ENCODE assay signal across 8 cellular contexts in genomic region chr12:69238589-69239285, GRCh38. TPM values are rescaled to one million over a fixed set of nuclear protein-coding genes. Genes with fewer than 3 reads are reported as not detected.
A peak's percentile ranks its signal among the peaks of the same experiment; 100 is the strongest.
DNase-seq lines count a peak whose midpoint lies in the region; TF ChIP-seq lines count a peak whose summit lies in the region.

No MANE protein-coding gene starts in this region.

- intact Hi-C loops in cardiac septum (cut with DNase I), result loop anchor here (5.0 kb wide), 1 partner anchor 234 kb away; the partner anchor contains the start of gene FRS2

- H3K27ac Mint-ChIP-seq in progenitor cell of endocrine pancreas, result peak overlapping the region; percentile 98

- no peak for TF ChIP-seq POLR2A in NB4 (IDR thresholded peaks at IDR 0.05; ENCODE audit: extremely low read depth, insufficient read length)

- no peaks in the 10 kb centered on the region for H3K9me3 Mint-ChIP-seq in progenitor cell of endocrine pancreas (ENCODE audit: low read depth)

- peaks cover 25% of the 10 kb centered on the region for H3K4me1 Mint-ChIP-seq in progenitor cell of endocrine pancreas (ENCODE audit: low read depth)

- no peaks in the 10 kb centered on the region for H3K27me3 Mint-ChIP-seq in progenitor cell of endocrine pancreas

- H3K4me1 ChIP-seq in right atrium auricular region, result peaks cover 0 to 34% of the 10 kb centered on the region in 2 donors
- peaks cover 11% of the 10 kb centered on the region for H3K4me1 ChIP-seq in endocrine pancreas (ENCODE audit: control insufficient read depth, insufficient read depth, low read length)

- H3K4me3 ChIP-seq in right atrium auricular region (peak overlapping the region; percentile 72 to 76), NB4 (ENCODE audit: low read depth, low read length) (peak overlapping the region; percentile 73), endocrine pancreas (ENCODE audit: control insufficient read depth, insufficient read depth, low read length) (peak overlapping the region; percentile 86)

- peak overlapping the region; percentile 81 for H3K4me3 Mint-ChIP-seq in progenitor cell of endocrine pancreas (ENCODE audit: low read depth)

- peak overlapping the region; percentile 91 for H3K9ac ChIP-seq in endocrine pancreas (ENCODE audit: control insufficient read depth, insufficient read depth, low read length)

- H3K9me3 ChIP-seq in right atrium auricular region (no peaks in the 10 kb centered on the region), endocrine pancreas (ENCODE audit: control insufficient read depth, low read length) (no peaks in the 10 kb centered on the region)

- H3K27ac ChIP-seq in right atrium auricular region, result peak overlapping the region; percentile 81 to 93

- H3K27me3 ChIP-seq in right atrium auricular region, result no peaks in the 10 kb centered on the region
- no peaks in the 10 kb centered on the region for H3K27me3 ChIP-seq in endocrine pancreas (ENCODE audit: control insufficient read depth, insufficient read depth, low read length)

- H3K36me3 Mint-ChIP-seq in progenitor cell of endocrine pancreas (ENCODE audit: insufficient read depth), result no peaks in the 10 kb centered on the region

- H3K36me3 ChIP-seq in right atrium auricular region (no peaks in the 10 kb centered on the region), endocrine pancreas (ENCODE audit: control insufficient read depth, insufficient read depth, low read length) (no peaks in the 10 kb centered on the region)

- DNase-seq in right atrium auricular region (ENCODE audit: low spot score) (no peak), cardiac septum (ENCODE audit: low spot score) (no peak), NB4 (ENCODE audit: low read depth) (no peak), progenitor cell of endocrine pancreas (ENCODE audit: low spot score, unreplicated experiment) (no peak), HPDE6-E6E7 (ENCODE audit: extremely low spot score) (no peak), NCI-H2171 (lab: John Stamatoyannopoulos, UW) (no peak), DMS 273 (lab: John Stamatoyannopoulos, UW; ENCODE audit: unreplicated experiment) (no peak)

- TF ChIP-seq CTCF in right atrium auricular region (IDR thresholded peaks at IDR 0.05), result no peak
- TF ChIP-seq CTCF in NB4 (IDR thresholded peaks at IDR 0.05; ENCODE audit: low read depth, low read length), result no peak
- no peak for TF ChIP-seq CTCF in progenitor cell of endocrine pancreas (IDR thresholded peaks at IDR 0.05; ENCODE audit: unreplicated experiment)

RNA-seq across cellular contexts. Expression of gene CPSF6, which starts 0.6 kb away (rescaled TPM):
- total RNA-seq in right atrium auricular region (10 to 100 TPM; 15.6 to 21.0 TPM), cardiac septum (35.4 TPM), progenitor cell of endocrine pancreas (154 and 156 TPM in 2 replicates)
